ENCODE assay signal across 8 cellular contexts in the genomic region with DNA sequence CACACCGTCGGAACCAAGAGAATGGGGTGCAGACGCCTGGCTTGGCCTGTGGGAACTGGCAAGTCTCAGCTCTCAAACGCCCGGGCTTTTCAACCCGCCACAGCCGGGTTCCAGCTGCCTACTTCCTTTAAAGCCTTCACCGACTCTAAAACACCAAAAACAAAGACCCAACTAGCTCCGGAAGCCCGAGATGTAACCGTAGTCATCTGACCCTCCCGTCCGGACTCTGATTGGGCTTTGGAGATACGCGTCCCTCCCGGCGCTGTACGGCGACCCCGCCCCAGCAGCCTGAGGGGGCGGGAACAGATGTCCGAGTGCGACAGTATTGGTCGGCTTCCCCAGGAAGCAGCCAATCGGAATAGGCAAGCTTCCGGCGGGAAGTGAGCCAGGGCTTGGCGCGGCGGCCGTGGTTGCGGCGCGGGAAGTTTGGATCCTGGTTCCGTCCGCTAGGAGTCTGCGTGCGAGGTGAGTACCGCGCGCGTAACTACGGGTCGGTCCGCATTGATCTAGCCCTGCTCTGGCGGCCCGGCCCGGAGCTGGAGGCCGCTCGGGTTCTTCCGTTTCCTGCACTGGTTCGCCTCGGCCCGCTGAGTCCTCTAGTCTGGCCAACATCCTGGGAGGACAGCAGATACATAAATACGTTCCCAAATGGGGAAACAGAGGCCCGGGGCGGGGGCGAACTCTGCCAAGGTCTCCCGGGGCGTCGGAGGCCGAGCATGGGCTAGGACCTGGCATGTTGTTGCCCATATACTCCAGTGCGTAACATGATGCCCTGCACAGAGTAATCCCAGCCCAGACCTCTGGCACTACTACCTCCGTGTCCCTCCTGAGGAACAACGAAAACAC. TPM values are rescaled to one million over a fixed set of nuclear protein-coding genes. Genes with fewer than 3 reads are reported as not detected.
DNase-seq lines count a peak whose midpoint lies in the region; ATAC-seq and TF ChIP-seq lines count a peak whose summit lies in the region.

Gene BLM, plus strand, starts transcription at position 371 of the 846 bp plus-strand sequence. CDS start 30,047 bp downstream, outside the sequence.

- H3K36me3 ChIP-seq in right atrium auricular region (no peaks in the 10 kb centered on the region), psoas muscle (ENCODE audit: insufficient read depth in 1 of 2, low read depth in 1 of 2) (no peaks in the 10 kb centered on the region), uterus (no peaks in the 10 kb centered on the region)

- H3K27me3 ChIP-seq in right atrium auricular region (no peaks in the 10 kb centered on the region), psoas muscle (ENCODE audit: insufficient read depth in 3 of 3, low read length in 2 of 3) (no peaks in the 10 kb centered on the region), uterus (no peaks in the 10 kb centered on the region)

- DNase-seq in NCI-H187 (lab: John Stamatoyannopoulos, UW) = peak; percentile 74 to 95
- peak; percentile 85 to 99 (median 92) for DNase-seq in T-helper 2 cell
- DNase-seq in right atrium auricular region (ENCODE audit: low spot score) = peak; percentile 98
- DNase-seq in psoas muscle = peak; percentile 96 to 98
- peak; percentile 95 to 96 for DNase-seq in uterus

- peak within 1 kb of the TSS; percentile 93 for H3K27ac ChIP-seq in angular gyrus (ENCODE audit: low read depth, low read length)
- H3K27ac ChIP-seq in right atrium auricular region = peak within 1 kb of the TSS; percentile 90 to 93
- H3K27ac ChIP-seq in psoas muscle = peak within 1 kb of the TSS; percentile 95
- H3K27ac ChIP-seq in uterus = peak within 1 kb of the TSS; percentile 88 to 89

- TF ChIP-seq POLR2A in uterus (IDR thresholded peaks at IDR 0.05) = peak; percentile 48 to 65

- H3K4me3 ChIP-seq in right atrium auricular region = peak within 1 kb of the TSS; percentile 65 to 68
- peak within 1 kb of the TSS; percentile 92 for H3K4me3 ChIP-seq in psoas muscle
- H3K4me3 ChIP-seq in uterus = peak within 1 kb of the TSS; percentile 64 to 68

- intact Hi-C loops in psoas muscle (cut with DNase I) (loop anchor here (1.0 to 5.0 kb wide), 2 partner anchors 155 to 169 kb away; no protein-coding TSS in a partner anchor), uterus (cut with DNase I; ENCODE audit: low total_unique reads) (loop anchor here (10.0 kb wide), 1 partner anchor 168 kb away; the partner anchor contains the start of gene FES)

- H3K9me3 ChIP-seq in right atrium auricular region (no peaks in the 10 kb centered on the region), psoas muscle (no peaks in the 10 kb centered on the region), uterus (no peaks in the 10 kb centered on the region)

- H3K4me1 ChIP-seq in right atrium auricular region (peaks cover 0 to 11% of the 10 kb centered on the region in 2 donors), psoas muscle (peaks cover 6% of the 10 kb centered on the region), uterus (peaks cover 3 to 7% of the 10 kb centered on the region in 2 donors)

- WGBS in psoas muscle, 3 donors = 0% methylated on average over 63 to 65 of the region's 65 CpGs

- peak in 1 of 2 donors; percentile 38 for TF ChIP-seq CTCF in right atrium auricular region (IDR thresholded peaks at IDR 0.05)
- peak; percentile 46 for TF ChIP-seq CTCF in psoas muscle (IDR thresholded peaks at IDR 0.05)
- peak; percentile 14 to 65 (median 50) for TF ChIP-seq CTCF in uterus (IDR thresholded peaks at IDR 0.05)

- ATAC-seq in GM18498 (IDR thresholded peaks at IDR 0.05; ENCODE audit: unreplicated experiment) (peak; percentile 99), HG02938 (IDR thresholded peaks at IDR 0.05; ENCODE audit: unreplicated experiment) (peak; percentile 99), psoas muscle (peak; percentile 100)

RNA-seq across cellular contexts. Expression of gene BLM, which starts in this region (rescaled TPM):
- total RNA-seq in right atrium auricular region (10 to 100 TPM; 19.3 to 26.7 TPM), psoas muscle (1 to 10 TPM in 2 of 4 donors, under 1 TPM in 2; 0.27 to 2.4 (median 1.4) TPM), uterus (1 to 10 TPM in 1 of 4 donors, under 1 TPM in 3; 0.29 to 5.0 (median 0.48) TPM)
- 10 to 100 TPM in 1 of 3 donors, 1 to 10 TPM in 1, under 1 TPM in 1; 0.74 to 15.6 (median 1.7) TPM for polyA plus RNA-seq in psoas muscle

Comparison
In these comparisons a context has a peak if more than half of its experiments do, and no peak if none do; other contexts are left out.
1. Peak in every context shown above with its lines: DNase-seq, ATAC-seq, H3K4me3 ChIP-seq and H3K27ac ChIP-seq.